ENCODE assay signal across 14 cellular contexts in the genomic region with DNA sequence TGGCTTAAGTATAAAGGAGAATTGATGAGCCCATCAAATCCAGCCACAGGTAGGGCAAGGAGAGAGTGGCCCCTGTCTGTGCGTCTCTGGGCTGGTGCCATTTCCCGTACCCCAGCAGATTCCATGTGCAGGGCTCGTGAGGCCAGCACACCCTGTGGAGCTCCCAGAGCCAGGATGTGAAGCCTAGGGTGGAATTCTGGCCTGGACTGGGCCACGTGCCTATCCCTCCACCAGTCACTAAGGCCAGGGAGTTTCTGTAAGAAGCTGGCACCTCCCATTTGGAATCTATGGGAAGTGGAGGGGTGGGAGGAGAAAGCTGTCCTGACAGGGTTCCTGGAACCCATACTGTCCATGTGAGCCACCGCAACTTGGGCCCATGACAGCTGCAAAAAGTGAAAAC.
"Had no signal": no experiment of that assay in that cellular context is flagged by ENCODE, and none has a peak within 500 bp of the region (broad histone marks: within the 10 kb centered on the region; RNA-seq: fewer than 3 reads in every experiment).

No MANE protein-coding gene starts in this region.

- DNase-seq: activated CD4-positive, alpha-beta T cell treated with anti-CD3 and anti-CD28 coated beads, Interleukin-2, amount 50 U/mL, for 4 hours; activated CD4-positive, CD25-positive, alpha-beta regulatory T cell treated with anti-CD3 and anti-CD28 coated beads, Interleukin-2, amount 50 U/mL, for 72 hours; central memory CD4-positive, alpha-beta T cell; cortex of kidney; effector CD8-positive, alpha-beta T cell; heart left ventricle; naive thymus-derived CD4-positive, alpha-beta T cell; retina; stimulated activated naive CD4-positive, alpha-beta T cell; upper lobe of right lung had no signal

- H3K27me3 ChIP-seq: heart left ventricle, upper lobe of right lung had no signal

- H3K4me2 ChIP-seq: smooth muscle cell had no signal

- H2AFZ ChIP-seq: parathyroid adenoma had no signal

- H3K27me3 Mint-ChIP-seq: naive thymus-derived CD4-positive, alpha-beta T cell had no signal

- H3K27ac Mint-ChIP-seq: mesothelial cell of epicardium; T-helper 2 cell treated with Interferon-gamma antibody and Interleukin-4, amounts not matched to agents 5 μg/mL and 100 μg/mL, for 36 hours had no signal

- ATAC-seq: naive thymus-derived CD4-positive, alpha-beta T cell; upper lobe of right lung had no signal

- H3K27ac ChIP-seq: parathyroid adenoma, upper lobe of right lung had no signal

- H3K36me3 ChIP-seq: upper lobe of right lung had no signal

- H3K4me3 Mint-ChIP-seq: mesothelial cell of epicardium; naive thymus-derived CD4-positive, alpha-beta T cell; T-helper 2 cell treated with Interferon-gamma antibody and Interleukin-4, amounts not matched to agents 5 μg/mL and 100 μg/mL, for 36 hours had no signal

- H3K9me3 Mint-ChIP-seq: mesothelial cell of epicardium; T-helper 2 cell treated with Interferon-gamma antibody and Interleukin-4, amounts not matched to agents 5 μg/mL and 100 μg/mL, for 36 hours had no signal

- H3K9ac ChIP-seq: parathyroid adenoma had no signal

- H3K9me3 ChIP-seq: heart left ventricle, upper lobe of right lung had no signal

- H3K4me1 ChIP-seq: upper lobe of right lung had no signal

- H3K4me3 ChIP-seq: heart left ventricle, smooth muscle cell, upper lobe of right lung had no signal
